In genomic region chr5:54799645-54800044, GRCh38 we compare ENCODE assay signal across 17 cellular contexts.
DNase-seq lines count a peak whose midpoint lies in the region; ATAC-seq and TF ChIP-seq lines count a peak whose summit lies in the region.
"Had no signal": no experiment of that assay in that cellular context is flagged by ENCODE, and none has a peak within 500 bp of the region (broad histone marks: within the 10 kb centered on the region; RNA-seq: fewer than 3 reads in every experiment).

No MANE protein-coding gene starts in this region.

- no peaks in the 10 kb centered on the region for H3K27me3 Mint-ChIP-seq in glutamatergic neuron (ENCODE audit: unreplicated experiment)

- H3K4me3 ChIP-seq in foreskin fibroblast (ENCODE audit: low read depth in 1 of 2, low read length in 2 of 2), result no peak overlapping the region
- H3K4me3 ChIP-seq: body of pancreas, upper lobe of right lung had no signal

- DNase-seq in NOMO-1 (lab: John Stamatoyannopoulos, UW; ENCODE audit: unreplicated experiment in 2 of 2) (peak; percentile 38 to 67), glutamatergic neuron (no peak), NCI-H1694 treated with DMSO at 0.1 percent for 48 hours (lab: John Stamatoyannopoulos, UW) (no peak), posterior vena cava (ENCODE audit: low spot score) (no peak), foreskin fibroblast (no peak)
- DNase-seq: activated CD8-positive, alpha-beta memory T cell treated with anti-CD3 and anti-CD28 coated beads for 24 hours; body of pancreas; Calu3; IMR-90; NCI-H446 treated with DMSO at 0.1 percent for 48 hours; retina; stimulated activated CD4-positive, alpha-beta T cell treated with anti-CD3 and anti-CD28 coated beads, Interleukin-1b, Interleukin-23, amount 100 ng/mL, for 48 hours; upper lobe of right lung had no signal

- intact Hi-C loops in posterior vena cava (cut with DNase I), result no loop called here

- no peaks in the 10 kb centered on the region for H3K9me3 Mint-ChIP-seq in glutamatergic neuron (ENCODE audit: unreplicated experiment)
- H3K9me3 Mint-ChIP-seq: natural killer cell treated with Interleukin-12 subunit alpha and Interleukin-12 subunit beta and Interleukin-15 and Interleukin-18, amount 100 ng/mL, for 72 hours had no signal

- no peaks in the 10 kb centered on the region for H3K36me3 Mint-ChIP-seq in glutamatergic neuron (ENCODE audit: unreplicated experiment)
- H3K36me3 Mint-ChIP-seq: natural killer cell treated with Interleukin-12 subunit alpha and Interleukin-12 subunit beta and Interleukin-15 and Interleukin-18, amount 100 ng/mL, for 72 hours had no signal

- H3K4me1 Mint-ChIP-seq in glutamatergic neuron (ENCODE audit: low read depth, unreplicated experiment), result no peaks in the 10 kb centered on the region

- peak; percentile 81 for ATAC-seq in GM18517 (IDR thresholded peaks at IDR 0.05; ENCODE audit: unreplicated experiment)
- peak; percentile 75 for ATAC-seq in GM21447 (IDR thresholded peaks at IDR 0.05; ENCODE audit: unreplicated experiment)
- ATAC-seq in HG03039 (IDR thresholded peaks at IDR 0.05; ENCODE audit: unreplicated experiment), result peak; percentile 68
- ATAC-seq: body of pancreas; natural killer cell treated with Interleukin-12 subunit alpha and Interleukin-12 subunit beta and Interleukin-15 and Interleukin-18, amount 100 ng/mL, for 72 hours; upper lobe of right lung had no signal

- no peak overlapping the region for H3K4me3 Mint-ChIP-seq in glutamatergic neuron (ENCODE audit: unreplicated experiment)
- H3K4me3 Mint-ChIP-seq: natural killer cell treated with Interleukin-12 subunit alpha and Interleukin-12 subunit beta and Interleukin-15 and Interleukin-18, amount 100 ng/mL, for 72 hours had no signal

- H3K27ac Mint-ChIP-seq in glutamatergic neuron (ENCODE audit: unreplicated experiment), result no peak overlapping the region
- H3K27ac Mint-ChIP-seq: natural killer cell treated with Interleukin-12 subunit alpha and Interleukin-12 subunit beta and Interleukin-15 and Interleukin-18, amount 100 ng/mL, for 72 hours had no signal

- no peak for TF ChIP-seq CTCF in glutamatergic neuron (IDR thresholded peaks at IDR 0.05; ENCODE audit: partially characterized antibody, unreplicated experiment)
- no peak for TF ChIP-seq CTCF in foreskin fibroblast (IDR thresholded peaks at IDR 0.05; ENCODE audit: low read depth, low read length)

Comparison
In these comparisons a context has a peak if more than half of its experiments do, and no peak if none do; other contexts are left out.
1. DNase-seq: peak in NOMO-1 (2 of 2); none in glutamatergic neuron (single experiment), NCI-H1694 treated with DMSO at 0.1 percent for 48 hours (single experiment), posterior vena cava (single experiment) and foreskin fibroblast (0 of 2).
2. Peak in every context shown above with its lines, with median percentiles within 50 percentile points of each other: ATAC-seq.